In the genomic region with DNA sequence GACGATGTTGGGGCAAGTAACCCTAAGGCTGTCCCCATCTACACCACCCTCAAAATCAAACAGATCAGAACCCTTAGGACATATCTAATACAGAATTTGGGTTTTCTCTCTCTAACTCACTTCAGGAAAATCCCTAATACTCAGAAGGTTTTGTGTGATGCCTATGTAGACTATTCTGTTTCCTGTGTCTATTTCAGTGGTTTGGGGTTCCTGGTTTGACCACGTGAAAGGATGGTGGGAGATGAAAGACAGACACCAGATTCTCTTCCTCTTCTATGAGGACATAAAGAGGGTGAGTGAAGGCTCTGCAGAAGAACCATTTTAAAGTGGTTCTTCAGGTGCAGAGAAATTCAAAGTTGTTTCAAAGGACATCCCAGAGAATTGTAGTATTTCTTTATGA, we compare ENCODE assay signal across 16 cellular contexts. TPM values are rescaled to one million over a fixed set of nuclear protein-coding genes. Genes with fewer than 3 reads are reported as not detected.
DNase-seq lines count a peak whose midpoint lies in the region; ATAC-seq lines count a peak whose summit lies in the region.
"Had no signal": no experiment of that assay in that cellular context is flagged by ENCODE, and none has a peak within 500 bp of the region (broad histone marks: within the 10 kb centered on the region; RNA-seq: fewer than 3 reads in every experiment).

No MANE protein-coding gene starts in this region.

- no peak for DNase-seq in stimulated activated naive CD8-positive, alpha-beta T cell treated with anti-CD3 and anti-CD28 coated beads, Interleukin-15, amount 100 ng/mL, for 72 hours
- no peak for DNase-seq in stimulated activated naive CD8-positive, alpha-beta T cell treated with anti-CD3 and anti-CD28 coated beads, Interleukin-15, Interleukin-2, amounts not matched to agents 100 U/mL and 50 U/mL, for 24 hours
- DNase-seq in activated effector memory CD4-positive, alpha-beta T cell treated with Interleukin-2 at 50 U/mL for 16 hours, result no peak
- no peak for DNase-seq in A172 (ENCODE audit: low spot score)
- DNase-seq in mucosa of gallbladder (ENCODE audit: low spot score), result no peak
- DNase-seq: activated T-cell treated with anti-CD3 and anti-CD28 coated beads, Interleukin-2, amount 50 U/mL, for 1 hour; colonic mucosa; left ventricle myocardium superior; NCI-H446 treated with DMSO at 0.1 percent for 48 hours; Peyer's patch; T-cell had no signal

- H3K4me3 Mint-ChIP-seq in stimulated activated naive CD8-positive, alpha-beta T cell treated with anti-CD3 and anti-CD28 coated beads, Interleukin-15, amount 100 ng/mL, for 72 hours, result no peak overlapping the region
- H3K4me3 Mint-ChIP-seq: neural progenitor cell, T-cell had no signal

- H3K27ac Mint-ChIP-seq in stimulated activated naive CD8-positive, alpha-beta T cell treated with anti-CD3 and anti-CD28 coated beads, Interleukin-15, amount 100 ng/mL, for 72 hours, result no peak overlapping the region
- H3K27ac Mint-ChIP-seq: neural progenitor cell, T-cell had no signal

- H3K4me1 Mint-ChIP-seq in stimulated activated naive CD8-positive, alpha-beta T cell treated with anti-CD3 and anti-CD28 coated beads, Interleukin-15, amount 100 ng/mL, for 72 hours, result peaks cover 11% of the 10 kb centered on the region
- H3K4me1 Mint-ChIP-seq: neural progenitor cell had no signal

- H3K9me3 Mint-ChIP-seq in stimulated activated naive CD8-positive, alpha-beta T cell treated with anti-CD3 and anti-CD28 coated beads, Interleukin-15, amount 100 ng/mL, for 72 hours, result no peaks in the 10 kb centered on the region
- H3K9me3 Mint-ChIP-seq: T-cell had no signal

- ATAC-seq in stimulated activated naive CD8-positive, alpha-beta T cell treated with anti-CD3 and anti-CD28 coated beads, Interleukin-15, amount 100 ng/mL, for 72 hours, result peak; percentile 84
- ATAC-seq in stimulated activated naive CD8-positive, alpha-beta T cell treated with anti-CD3 and anti-CD28 coated beads, Interleukin-15, Interleukin-2, amounts not matched to agents 100 U/mL and 50 U/mL, for 24 hours, result no peak
- ATAC-seq in GM21737 (IDR thresholded peaks at IDR 0.05; ENCODE audit: unreplicated experiment) (peak; percentile 56), HG03378 (IDR thresholded peaks at IDR 0.05; ENCODE audit: unreplicated experiment) (peak; percentile 75), esophagus mucosa (no peak)
- ATAC-seq: activated CD4-positive, CD25-positive, alpha-beta regulatory T cell treated with anti-CD3 and anti-CD28 coated beads, Interleukin-2, amount 50 U/mL, for 24 hours; left ventricle myocardium superior; T-cell had no signal

- H3K27me3 Mint-ChIP-seq in stimulated activated naive CD8-positive, alpha-beta T cell treated with anti-CD3 and anti-CD28 coated beads, Interleukin-15, amount 100 ng/mL, for 72 hours, result no peaks in the 10 kb centered on the region

RNA-seq across cellular contexts. Expression of a gene that starts 16.3 kb away (rescaled TPM):
- 0.29 TPM in 1 of 2 replicates, not detected in the other for total RNA-seq in A172 (2014; rRNA removed; shearing (Covaris generic))
- not detected for total RNA-seq in esophagus mucosa
- total RNA-seq in mucosa of gallbladder, result 154 TPM

Comparison
In these comparisons a context has a peak if more than half of its experiments do, and no peak if none do; other contexts are left out.
1. ATAC-seq: peak in stimulated activated naive CD8-positive, alpha-beta T cell treated with anti-CD3 and anti-CD28 coated beads, Interleukin-15, amount 100 ng/mL, for 72 hours (single experiment), GM21737 (single experiment) and HG03378 (single experiment); none in stimulated activated naive CD8-positive, alpha-beta T cell treated with anti-CD3 and anti-CD28 coated beads, Interleukin-15, Interleukin-2, amounts not matched to agents 100 U/mL and 50 U/mL, for 24 hours (single experiment) and esophagus mucosa (single experiment).
2. RNA of a gene that starts 16.3 kb away (total RNA-seq): 154 TPM in mucosa of gallbladder (single experiment); not detected in esophagus mucosa (single experiment) and 0.29 TPM in A172; every median in the first group is over 100 times any median in the second.